Comparison of ENCODE assay signal across 13 cellular contexts in genomic region chr18:63189041-63189440, GRCh38.
"Had no signal": no experiment of that assay in that cellular context is flagged by ENCODE, and none has a peak within 500 bp of the region (broad histone marks: within the 10 kb centered on the region; RNA-seq: fewer than 3 reads in every experiment).

No MANE protein-coding gene starts in this region.

- H3K27me3 Mint-ChIP-seq: activated CD4-positive, alpha-beta memory T cell treated with anti-CD3 and anti-CD28 coated beads for 36 hours; activated naive CD4-positive, alpha-beta T cell treated with anti-CD3 and anti-CD28 coated beads, Interleukin-2, amount 10 ng/mL, durations not matched to agents 7 days and 5 days had no signal

- H3K4me3 Mint-ChIP-seq: activated CD4-positive, alpha-beta memory T cell treated with anti-CD3 and anti-CD28 coated beads for 36 hours; activated naive CD4-positive, alpha-beta T cell treated with anti-CD3 and anti-CD28 coated beads, Interleukin-2, amount 10 ng/mL, durations not matched to agents 7 days and 5 days; activated T-helper 1 cell treated with anti-CD3 and anti-CD28 coated beads, Interleukin-12 subunit alpha, Interleukin-12 subunit beta, Interleukin-2, Interleukin-4 antibody, amounts not matched to agents 30 ng/mL and 10 ng/mL and 1 ng/mL, durations not matched to agents 14 hours and 24 hours and 36 hours had no signal

- H3K36me3 ChIP-seq: pancreas, tibial nerve had no signal

- H3K9me3 Mint-ChIP-seq: activated CD4-positive, alpha-beta memory T cell treated with anti-CD3 and anti-CD28 coated beads for 36 hours; activated naive CD4-positive, alpha-beta T cell treated with anti-CD3 and anti-CD28 coated beads, Interleukin-2, amount 10 ng/mL, durations not matched to agents 7 days and 5 days; activated T-helper 1 cell treated with anti-CD3 and anti-CD28 coated beads, Interleukin-12 subunit alpha, Interleukin-12 subunit beta, Interleukin-2, Interleukin-4 antibody, amounts not matched to agents 30 ng/mL and 10 ng/mL and 1 ng/mL, durations not matched to agents 14 hours and 24 hours and 36 hours had no signal

- H3K27ac Mint-ChIP-seq: activated CD4-positive, alpha-beta memory T cell treated with anti-CD3 and anti-CD28 coated beads for 36 hours; activated naive CD4-positive, alpha-beta T cell treated with anti-CD3 and anti-CD28 coated beads, Interleukin-2, amount 10 ng/mL, durations not matched to agents 7 days and 5 days; activated T-helper 1 cell treated with anti-CD3 and anti-CD28 coated beads, Interleukin-12 subunit alpha, Interleukin-12 subunit beta, Interleukin-2, Interleukin-4 antibody, amounts not matched to agents 30 ng/mL and 10 ng/mL and 1 ng/mL, durations not matched to agents 14 hours and 24 hours and 36 hours had no signal

- H3K4me3 ChIP-seq: pancreas, tibial nerve had no signal

- DNase-seq: activated CD4-positive, alpha-beta memory T cell treated with anti-CD3 and anti-CD28 coated beads for 36 hours; activated CD8-positive, alpha-beta memory T cell treated with anti-CD3 and anti-CD28 coated beads, Interleukin-2, amount 50 U/mL, for 4 hours; activated naive CD4-positive, alpha-beta T cell treated with anti-CD3 and anti-CD28 coated beads, Interleukin-2, amount 10 ng/mL, durations not matched to agents 7 days and 5 days; anterior cingulate cortex; hippocampal formation; pancreas; stimulated activated CD4-positive, alpha-beta T cell treated with anti-CD3 and anti-CD28 coated beads, Interleukin-4, amount 100 ng/mL, for 1 hour; stimulated activated CD8-positive, alpha-beta memory T cell treated with anti-CD3 and anti-CD28 coated beads, Interleukin-4, amount 100 ng/mL, for 48 hours; SW 1271; T-helper 9 cell had no signal

- ATAC-seq: esophagus mucosa, pancreas had no signal

- H3K9me3 ChIP-seq: pancreas, tibial nerve had no signal

- H3K27me3 ChIP-seq: pancreas, tibial nerve had no signal

- H3K27ac ChIP-seq: pancreas, tibial nerve had no signal
